In genomic region chr19:10991521-10992081, GRCh38 we compare ENCODE assay signal across 26 cellular contexts.
"Had no signal": no experiment of that assay in that cellular context is flagged by ENCODE, and none has a peak within 500 bp of the region (broad histone marks: within the 10 kb centered on the region; RNA-seq: fewer than 3 reads in every experiment).

No MANE protein-coding gene starts in this region.

- H3K27me3 Mint-ChIP-seq: stimulated activated naive CD8-positive, alpha-beta T cell treated with anti-CD3 and anti-CD28 coated beads, Interleukin-15, Interleukin-2, amounts not matched to agents 100 ng/mL and 50 ng/mL, for 24 hours; T-helper 17 cell had no signal

- H3K4me3 ChIP-seq: gastroesophageal sphincter, ovary, prostate gland, skin epidermis, thoracic aorta had no signal

- H3K27ac Mint-ChIP-seq: activated naive CD4-positive, alpha-beta T cell treated with anti-CD3 and anti-CD28 coated beads for 36 hours; nephron; stimulated activated naive CD8-positive, alpha-beta T cell treated with anti-CD3 and anti-CD28 coated beads, Interleukin-15, Interleukin-2, amounts not matched to agents 100 ng/mL and 50 ng/mL, for 24 hours; T-helper 17 cell had no signal

- H3K27me3 ChIP-seq: gastroesophageal sphincter, neutrophil, ovary had no signal

- H3K4me3 Mint-ChIP-seq: activated naive CD4-positive, alpha-beta T cell treated with anti-CD3 and anti-CD28 coated beads for 36 hours; activated T-cell treated with anti-CD3 and anti-CD28 coated beads, Interleukin-2, amount 50 U/mL, for 4 hours; nephron; stimulated activated naive CD8-positive, alpha-beta T cell treated with anti-CD3 and anti-CD28 coated beads, Interleukin-15, Interleukin-2, amounts not matched to agents 100 ng/mL and 50 ng/mL, for 24 hours; T-helper 17 cell had no signal

- H3K27ac ChIP-seq: gastroesophageal sphincter, neutrophil, ovary, prostate gland, skin epidermis, thoracic aorta had no signal

- H3K4me1 Mint-ChIP-seq: nephron had no signal

- H3K9me3 Mint-ChIP-seq: activated naive CD4-positive, alpha-beta T cell treated with anti-CD3 and anti-CD28 coated beads for 36 hours; activated T-cell treated with anti-CD3 and anti-CD28 coated beads, Interleukin-2, amount 50 U/mL, for 4 hours; nephron; stimulated activated naive CD8-positive, alpha-beta T cell treated with anti-CD3 and anti-CD28 coated beads, Interleukin-15, Interleukin-2, amounts not matched to agents 100 ng/mL and 50 ng/mL, for 24 hours had no signal

- H3K36me3 ChIP-seq: ovary had no signal

- H3K4me1 ChIP-seq: gastroesophageal sphincter, prostate gland had no signal

- DNase-seq: activated CD4-positive, CD25-positive, alpha-beta regulatory T cell treated with anti-CD3 and anti-CD28 coated beads, Interleukin-2, amount 50 U/mL, for 72 hours; activated CD8-positive, alpha-beta memory T cell treated with anti-CD3 and anti-CD28 coated beads, Interleukin-2, amount 50 U/mL, for 4 hours; activated effector memory CD4-positive, alpha-beta T cell treated with Interleukin-2 at 50 U/mL for 16 hours; activated naive CD4-positive, alpha-beta T cell treated with anti-CD3 and anti-CD28 coated beads for 36 hours; activated T-cell treated with anti-CD3 and anti-CD28 coated beads, Interleukin-2, amount 50 U/mL, for 4 hours; anterior cingulate cortex; dermis blood vessel endothelial cell; effector CD4-positive, alpha-beta T cell; head of caudate nucleus; hippocampal formation; left cardiac atrium; left ventricle myocardium superior; mammary epithelial cell; ovary; retina; stimulated activated CD4-positive, alpha-beta T cell treated with anti-CD3 and anti-CD28 coated beads, Interleukin-12 subunit alpha, Interleukin-12 subunit beta, amount 100 ng/mL, for 4 hours; stimulated activated CD4-positive, alpha-beta T cell treated with anti-CD3 and anti-CD28 coated beads, Interleukin-4, amount 100 ng/mL, for 1 hour; T-helper 17 cell; trophoblast cell had no signal

- H3K9me3 ChIP-seq: gastroesophageal sphincter, neutrophil, ovary, prostate gland, thoracic aorta had no signal
